In genomic region chr12:75852956-75853355, GRCh38 we compare ENCODE assay signal across 2 cellular contexts.
TF ChIP-seq lines count a peak whose summit lies in the region.

No MANE protein-coding gene starts in this region.

TF ChIP-seq in HCT116, 20 proteins besides CTCF, POLR2A, EP300 and RAD21 (continued from another document):
- TF ChIP-seq ZNF274 (IDR thresholded peaks at IDR 0.05; ENCODE audit: low read depth, low read length) (no peak), EGR1 (IDR thresholded peaks at IDR 0.05; ENCODE audit: low read depth) (no peak), ZFX (IDR thresholded peaks at IDR 0.05) (no peak), SP1 (IDR thresholded peaks at IDR 0.05; ENCODE audit: low read depth) (no peak)

TF ChIP-seq in neural cell, 6 proteins besides CTCF, POLR2A, EP300 and RAD21 (continued from another document):
- TF ChIP-seq REST (IDR thresholded peaks at IDR 0.05; ENCODE audit: borderline replicate concordance) (no peak), SMC3 (conservative IDR thresholded peaks at IDR 0.05; ENCODE audit: poor library complexity) (no peak), EZH2 (IDR thresholded peaks at IDR 0.05; ENCODE audit: borderline replicate concordance, insufficient read depth, low read length, poor library complexity, severe bottlenecking) (no peak), POLR2AphosphoS5 (IDR thresholded peaks at IDR 0.05) (no peak)
